ENCODE assay signal across 19 cellular contexts in genomic region chrX:141320801-141321200, GRCh38.
"Had no signal": no experiment of that assay in that cellular context is flagged by ENCODE, and none has a peak within 500 bp of the region (broad histone marks: within the 10 kb centered on the region; RNA-seq: fewer than 3 reads in every experiment).

No MANE protein-coding gene starts in this region.

- DNase-seq: activated CD4-positive, alpha-beta T cell treated with anti-CD3 and anti-CD28 coated beads for 4 hours; activated CD8-positive, alpha-beta memory T cell treated with anti-CD3 and anti-CD28 coated beads, Interleukin-2, amount 50 U/mL, for 4 hours; activated CD8-positive, alpha-beta T cell treated with anti-CD3 and anti-CD28 coated beads for 36 hours; activated gamma-delta T cell treated with Interleukin-2 at 50 U/mL for 16 hours; activated naive CD4-positive, alpha-beta T cell treated with anti-CD3 and anti-CD28 coated beads, Interleukin-2, amount 10 ng/mL, durations not matched to agents 7 days and 5 days; activated naive CD8-positive, alpha-beta T cell treated with anti-CD3 and anti-CD28 coated beads for 36 hours; activated T-cell treated with anti-CD3 and anti-CD28 coated beads, Interleukin-2, amount 50 U/mL, for 72 hours; central memory CD4-positive, alpha-beta T cell; KG1; NCI-H1092; NCI-H1417; NCI-H2029; NCI-H2107; NCI-H446 treated with DMSO at 0.1 percent for 48 hours; NCI-H524 treated with DMSO at 0.1 percent for 48 hours; NCI-H748 treated with DMSO at 0.1 percent for 48 hours; SHP77; SW 1271 had no signal

- H3K27me3 ChIP-seq: SJSA1 had no signal

- H3K36me3 ChIP-seq: SJSA1 had no signal

- H3K27ac ChIP-seq: SJSA1 had no signal

- H3K4me1 ChIP-seq: SJSA1 had no signal

- H3K9me3 ChIP-seq: SJSA1 had no signal

- H3K4me3 ChIP-seq: SJSA1 had no signal
